Comparison of ENCODE assay signal across 8 cellular contexts in genomic region chr5:132265336-132266030, GRCh38. TPM values are rescaled to one million over a fixed set of nuclear protein-coding genes. Genes with fewer than 3 reads are reported as not detected.
A peak's percentile ranks its signal among the peaks of the same experiment; 100 is the strongest.
DNase-seq lines count a peak whose midpoint lies in the region; ATAC-seq lines count a peak whose summit lies in the region.

No MANE protein-coding gene starts in this region.

- peaks cover 0 to under 1% (median 0%) of the 10 kb centered on the region in 5 donors for H3K27me3 Mint-ChIP-seq in naive thymus-derived CD8-positive, alpha-beta T cell

- no peaks in the 10 kb centered on the region for H3K36me3 Mint-ChIP-seq in naive thymus-derived CD8-positive, alpha-beta T cell

- intact Hi-C loops in Right ventricle myocardium superior (cut with DNase I): no loop called here

- POLR2A ChIA-PET in naive thymus-derived CD8-positive, alpha-beta T cell (lab: Charles Lee): no interaction called here

- H3K27ac Mint-ChIP-seq in naive thymus-derived CD8-positive, alpha-beta T cell: no peak overlapping the region

- no peak overlapping the region for H3K4me3 Mint-ChIP-seq in naive thymus-derived CD8-positive, alpha-beta T cell

- ATAC-seq in Right ventricle myocardium superior (ENCODE audit: poor library complexity): peak; percentile 54
- ATAC-seq in naive thymus-derived CD8-positive, alpha-beta T cell: no peak
- ATAC-seq in HG03439 (IDR thresholded peaks at IDR 0.05; ENCODE audit: unreplicated experiment): no peak

- DNase-seq in GM03348 (ENCODE audit: low spot score) (peak; percentile 95), T1000 (lab: John Stamatoyannopoulos, UW) (peak; percentile 79), Right ventricle myocardium superior (peak; percentile 60), renal cortical epithelial cell (ENCODE audit: low read depth) (peak; percentile 97), middle frontal gyrus (ENCODE audit: extremely low spot score, low spot score) (no peak)
- DNase-seq in naive thymus-derived CD8-positive, alpha-beta T cell: no peak
- DNase-seq in NK-92 treated with Interleukin-12 subunit alpha and Interleukin-12 subunit beta, amount 100 ng/mL, for 24 hours (lab: John Stamatoyannopoulos, UW): no peak

- no peaks in the 10 kb centered on the region for H3K9me3 Mint-ChIP-seq in naive thymus-derived CD8-positive, alpha-beta T cell

- peaks cover 4 to 7% (median 6%) of the 10 kb centered on the region in 4 donors for H3K4me1 Mint-ChIP-seq in naive thymus-derived CD8-positive, alpha-beta T cell

RNA-seq across cellular contexts. Expression of gene PDLIM4, which starts 8.0 kb away (rescaled TPM):
- total RNA-seq in Right ventricle myocardium superior (5.2 TPM), renal cortical epithelial cell (92.0 and 249 TPM in 2 replicates)
- not detected for total RNA-seq in naive thymus-derived CD8-positive, alpha-beta T cell
- not detected for polyA plus RNA-seq in naive thymus-derived CD8-positive, alpha-beta T cell

RNA-seq across cellular contexts. Expression of gene SLC22A4, which starts 28.7 kb away (rescaled TPM):
- total RNA-seq in Right ventricle myocardium superior (1.6 TPM), renal cortical epithelial cell (1.6 and 8.9 TPM in 2 replicates)
- not detected for total RNA-seq in naive thymus-derived CD8-positive, alpha-beta T cell
- not detected for polyA plus RNA-seq in naive thymus-derived CD8-positive, alpha-beta T cell

RNA-seq across cellular contexts. Expression of gene P4HA2, which starts 37.8 kb away (rescaled TPM):
- total RNA-seq in Right ventricle myocardium superior (77.2 TPM), renal cortical epithelial cell (142 and 441 TPM in 2 replicates)
- not detected for total RNA-seq in naive thymus-derived CD8-positive, alpha-beta T cell
- polyA plus RNA-seq in naive thymus-derived CD8-positive, alpha-beta T cell: 1 to 10 TPM in 1 of 3 donors, not detected in 2; 1.2 TPM

Comparison
In these comparisons a context has a peak if more than half of its experiments do, and no peak if none do; other contexts are left out.
1. DNase-seq: peak in GM03348 (single experiment), T1000 (single experiment), Right ventricle myocardium superior (single experiment) and renal cortical epithelial cell (single experiment); none in naive thymus-derived CD8-positive, alpha-beta T cell (0 of 10), middle frontal gyrus (single experiment) and NK-92 treated with Interleukin-12 subunit alpha and Interleukin-12 subunit beta, amount 100 ng/mL, for 24 hours (single experiment).
2. RNA of gene PDLIM4, which starts 8.0 kb away (total RNA-seq): 92.0 to 249 TPM in renal cortical epithelial cell; 5.2 TPM in Right ventricle myocardium superior (single experiment) and not detected in naive thymus-derived CD8-positive, alpha-beta T cell; every median in the first group is over 10 times any median in the second.
3. RNA of gene P4HA2, which starts 37.8 kb away (total RNA-seq): 142 to 441 TPM in renal cortical epithelial cell and 77.2 TPM in Right ventricle myocardium superior (single experiment); not detected in naive thymus-derived CD8-positive, alpha-beta T cell; every median in the first group is over 10 times any median in the second.